Comparison of ENCODE assay signal across 25 cellular contexts in the genomic region with DNA sequence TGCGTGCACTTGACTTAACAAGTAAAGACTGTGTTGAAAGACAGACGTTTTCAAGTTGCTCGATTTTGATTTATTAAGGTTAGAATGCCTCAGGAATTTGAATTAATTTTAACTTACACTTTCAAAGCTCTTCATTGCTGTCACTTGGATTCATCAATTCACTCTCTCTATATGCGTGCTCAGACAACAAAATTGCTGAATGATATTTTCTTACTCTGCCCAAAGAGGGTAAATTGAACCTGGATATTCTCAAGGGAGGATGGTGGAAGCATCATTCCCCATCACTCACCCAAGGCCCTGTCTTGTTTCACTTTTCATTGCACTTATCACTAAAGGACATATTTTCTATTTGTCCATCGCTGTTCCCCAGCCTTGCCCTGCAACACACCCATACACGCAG.
"Had no signal": no experiment of that assay in that cellular context is flagged by ENCODE, and none has a peak within 500 bp of the region (broad histone marks: within the 10 kb centered on the region; RNA-seq: fewer than 3 reads in every experiment).

No MANE protein-coding gene starts in this region.

- H3K9me3 ChIP-seq: colonic mucosa, esophagus muscularis mucosa, esophagus squamous epithelium, gastrocnemius medialis, gastroesophageal sphincter, heart left ventricle, heart right ventricle had no signal

- H3K4me3 ChIP-seq: colonic mucosa, coronary artery, dorsolateral prefrontal cortex, esophagus muscularis mucosa, esophagus squamous epithelium, gastrocnemius medialis, gastroesophageal sphincter, heart left ventricle, heart right ventricle had no signal

- H3K27me3 Mint-ChIP-seq: dendritic cell treated with granulocyte-macrophage colony-stimulating factor and Interleukin-4, amounts not matched to agents 40 ng/mL and 50 ng/mL, for 4 days had no signal

- H3K27ac ChIP-seq: colonic mucosa, coronary artery, dorsolateral prefrontal cortex, epithelial cell of prostate, esophagus muscularis mucosa, esophagus squamous epithelium, foreskin keratinocyte, gastrocnemius medialis, gastroesophageal sphincter, heart left ventricle, heart right ventricle had no signal

- FAIRE-seq: colon had no signal

- H3K9me3 Mint-ChIP-seq: dendritic cell treated with granulocyte-macrophage colony-stimulating factor and Interleukin-4, amounts not matched to agents 40 ng/mL and 50 ng/mL, for 4 days; effector memory CD8-positive, alpha-beta T cell; endodermal cell had no signal

- H3K36me3 ChIP-seq: colonic mucosa, esophagus muscularis mucosa, esophagus squamous epithelium, gastrocnemius medialis, gastroesophageal sphincter had no signal

- DNase-seq: colonic mucosa; cortex of kidney; dermis blood vessel endothelial cell; dorsolateral prefrontal cortex; effector CD4-positive, alpha-beta T cell; effector CD8-positive, alpha-beta T cell; effector memory CD4-positive, alpha-beta T cell; effector memory CD8-positive, alpha-beta T cell; endodermal cell; erythroblast; esophagus squamous epithelium; foreskin fibroblast; foreskin keratinocyte; foreskin melanocyte; gastrocnemius medialis; glutamatergic neuron; head of caudate nucleus; heart left ventricle; heart right ventricle had no signal

- H3K4me1 Mint-ChIP-seq: endodermal cell had no signal

- H3K27me3 ChIP-seq: colonic mucosa, dorsolateral prefrontal cortex, esophagus muscularis mucosa, esophagus squamous epithelium, gastrocnemius medialis, gastroesophageal sphincter, heart left ventricle, heart right ventricle had no signal

- H3K4me1 ChIP-seq: colonic mucosa, esophagus muscularis mucosa, esophagus squamous epithelium, foreskin keratinocyte, gastrocnemius medialis, gastroesophageal sphincter had no signal

- H3K27ac Mint-ChIP-seq: dendritic cell treated with granulocyte-macrophage colony-stimulating factor and Interleukin-4, amounts not matched to agents 40 ng/mL and 50 ng/mL, for 4 days; effector memory CD8-positive, alpha-beta T cell; endodermal cell had no signal

- H3K4me3 Mint-ChIP-seq: dendritic cell treated with granulocyte-macrophage colony-stimulating factor and Interleukin-4, amounts not matched to agents 40 ng/mL and 50 ng/mL, for 4 days; effector memory CD8-positive, alpha-beta T cell; endodermal cell had no signal
